In genomic region chr6:24827162-24827561, GRCh38 we compare ENCODE assay signal across 14 cellular contexts. TPM values are rescaled to one million over a fixed set of nuclear protein-coding genes. Genes with fewer than 3 reads are reported as not detected.
DNase-seq lines count a peak whose midpoint lies in the region; ATAC-seq and TF ChIP-seq lines count a peak whose summit lies in the region.
"Had no signal": no experiment of that assay in that cellular context is flagged by ENCODE, and none has a peak within 500 bp of the region (broad histone marks: within the 10 kb centered on the region; RNA-seq: fewer than 3 reads in every experiment).

No MANE protein-coding gene starts in this region.

- no peak overlapping the region for H3K27ac ChIP-seq in Panc1 (ENCODE audit: low read length)
- H3K27ac ChIP-seq in smooth muscle cell (ENCODE audit: low read depth): no peak overlapping the region
- H3K27ac ChIP-seq: 22Rv1 had no signal

- ATAC-seq in Panc1 (peak; percentile 77), HG03571 (IDR thresholded peaks at IDR 0.05; ENCODE audit: unreplicated experiment) (no peak)
- no peak for ATAC-seq in effector memory CD8-positive, alpha-beta T cell (replicated peaks)

- H3K4me3 Mint-ChIP-seq in effector memory CD8-positive, alpha-beta T cell: no peak overlapping the region

- intact Hi-C loops in Panc1 (cut with micrococcal nuclease; ENCODE audit: unreplicated experiment): no loop called here

- H3K27ac Mint-ChIP-seq in effector memory CD8-positive, alpha-beta T cell: peak overlapping the region; percentile 56 to 85

- DNase-seq in NCI-H2171 treated with DMSO at 0.1 percent for 48 hours (lab: John Stamatoyannopoulos, UW) (peak; percentile 29), NCI-H2171 (lab: John Stamatoyannopoulos, UW) (no peak), Panc1 (ENCODE audit: low read depth, low spot score) (no peak), smooth muscle cell (lab: John Stamatoyannopoulos, UW; ENCODE audit: unreplicated experiment) (no peak), T-helper 9 cell (no peak), HUDEP-2 (lab: John Stamatoyannopoulos, UW; ENCODE audit: unreplicated experiment in 76 of 76) (no peak)
- no peak for DNase-seq in effector memory CD8-positive, alpha-beta T cell
- DNase-seq: activated CD8-positive, alpha-beta memory T cell treated with anti-CD3 and anti-CD28 coated beads, Interleukin-2, amount 50 U/mL, for 4 hours; central memory CD4-positive, alpha-beta T cell; DND-41; NCI-H1436 had no signal

- H3K4me3 ChIP-seq in Panc1 (ENCODE audit: low read depth in 2 of 2, low read length in 2 of 2) (no peak overlapping the region), smooth muscle cell (no peak overlapping the region)

- in situ Hi-C loops in Panc1 (cut with HindIII; ENCODE audit: low pct_unique_long_range_greater_than_20kb, low sequenced_read_pairs): no loop called here

- H3K27me3 ChIP-seq in Panc1 (ENCODE audit: control insufficient read depth, insufficient read depth, low read length) (peaks cover 2% of the 10 kb centered on the region; the same call in 1 of the 2 replicates), smooth muscle cell (ENCODE audit: low read depth) (no peaks in the 10 kb centered on the region)

- BruUV-seq in Panc1 (replicated peaks; lab: Mats Ljungman, UMichigan): no TSS peak

- H3K27me3 Mint-ChIP-seq in effector memory CD8-positive, alpha-beta T cell: no peaks in the 10 kb centered on the region

- POLR2A ChIA-PET in Panc1 (lab: Charles Lee): no interaction called here

- 94% methylated on average over 3 of the region's 3 CpGs for whole genome bisulfite sequencing in smooth muscle cell (ENCODE audit: low lambda C conversion rate)

- H3K9ac ChIP-seq in smooth muscle cell (ENCODE audit: low read depth): no peak overlapping the region

- H3K9me3 ChIP-seq in Panc1 (ENCODE audit: control insufficient read depth, insufficient read depth, low read depth, low read length): no peaks in the 10 kb centered on the region
- no peaks in the 10 kb centered on the region for H3K9me3 ChIP-seq in smooth muscle cell (replicated peaks; ENCODE audit: low read depth)

- H3K4me2 ChIP-seq in smooth muscle cell: no peak overlapping the region

- CTCF ChIA-PET in Panc1 (lab: Charles Lee): no interaction called here

- H3F3A ChIP-seq in smooth muscle cell (ENCODE audit: low read depth): no peaks in the 10 kb centered on the region

- H3K9me3 Mint-ChIP-seq in effector memory CD8-positive, alpha-beta T cell: no peaks in the 10 kb centered on the region

- no peaks in the 10 kb centered on the region for H4K20me1 ChIP-seq in smooth muscle cell (ENCODE audit: low read depth)

- H3K36me3 ChIP-seq in Panc1 (ENCODE audit: control insufficient read depth, insufficient read depth, low read length) (no peaks in the 10 kb centered on the region), smooth muscle cell (ENCODE audit: low read depth) (no peaks in the 10 kb centered on the region)

- TF ChIP-seq CTCF in Panc1 (IDR thresholded peaks at IDR 0.05): no peak; the same call in 1 of the 2 replicates
- no peak for TF ChIP-seq CTCF in smooth muscle cell (IDR thresholded peaks at IDR 0.05; ENCODE audit: borderline replicate concordance, insufficient read depth, poor library complexity, severe bottlenecking)

- H3K36me3 Mint-ChIP-seq in effector memory CD8-positive, alpha-beta T cell (ENCODE audit: insufficient read depth): peaks cover 98% of the 10 kb centered on the region

- H3K4me1 Mint-ChIP-seq in effector memory CD8-positive, alpha-beta T cell (ENCODE audit: low read depth in 2 of 2): peaks cover 17 to 27% of the 10 kb centered on the region in 2 donors

- H3K79me2 ChIP-seq in smooth muscle cell (ENCODE audit: low read depth): no peaks in the 10 kb centered on the region

- peak overlapping the region; percentile 34 for H2AFZ ChIP-seq in smooth muscle cell (ENCODE audit: low read depth)

- H3K4me1 ChIP-seq in Panc1 (ENCODE audit: control insufficient read depth, insufficient read depth, low read length) (no peaks in the 10 kb centered on the region), smooth muscle cell (ENCODE audit: low read depth) (no peaks in the 10 kb centered on the region)

RNA-seq across cellular contexts. Expression of gene ARMH2, which starts 28.4 kb away (rescaled TPM):
- total RNA-seq in Panc1 (2021; ENCODE audit: unreplicated experiment) (not detected), smooth muscle cell (not detected in 2 replicates)
- not detected for polyA plus RNA-seq in Panc1 (2012; ENCODE audit: insufficient read length)
- polyA plus RNA-seq in smooth muscle cell: not detected in 2 replicates
- total RNA-seq: fibroblast of lung had no signal
- polyA plus RNA-seq: fibroblast of lung had no signal

RNA-seq across cellular contexts. Expression of gene GMNN, which starts 52.4 kb away (rescaled TPM):
- total RNA-seq in Panc1 (2021; ENCODE audit: unreplicated experiment): 53.1 TPM
- 24.1 TPM for polyA plus RNA-seq in Panc1 (2012; ENCODE audit: insufficient read length)
- 31.8 and 42.5 TPM in 2 replicates for total RNA-seq in smooth muscle cell
- 36.7 and 46.4 TPM in 2 replicates for polyA plus RNA-seq in smooth muscle cell
